1 cellular context compared by ENCODE assay signal in the genomic region with DNA sequence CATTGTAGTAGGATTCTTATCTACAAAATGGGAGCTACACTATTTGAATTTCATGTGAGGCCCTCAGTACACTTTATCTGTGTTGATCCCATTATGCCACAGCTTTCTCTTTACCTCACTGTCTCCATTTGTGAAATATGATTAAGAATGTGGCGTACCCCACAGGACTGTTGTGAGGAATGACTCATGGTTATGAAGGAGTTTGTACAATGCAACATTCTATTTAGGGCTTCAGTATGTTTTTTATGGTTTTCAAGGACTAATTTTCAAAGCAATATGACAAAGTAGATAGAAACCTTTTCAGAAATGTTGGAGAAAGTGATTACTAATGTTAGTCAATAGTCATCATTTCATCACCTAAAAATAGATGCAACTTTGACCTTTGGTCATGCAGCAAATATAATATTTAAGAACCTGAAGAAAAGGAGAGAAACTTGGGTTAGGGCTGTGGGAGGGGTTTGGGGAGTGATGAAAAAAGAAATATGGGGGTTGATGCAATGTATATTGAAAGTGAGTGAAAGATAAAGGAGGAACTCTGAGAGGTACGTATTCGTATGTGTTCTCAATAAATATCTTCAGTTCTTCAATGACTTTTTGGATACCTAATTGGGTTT.
A peak's percentile ranks its signal among the peaks of the same experiment; 100 is the strongest.
TF ChIP-seq lines count a peak whose summit lies in the region.

No MANE protein-coding gene starts in this region.

TF ChIP-seq in GM12878, 131 proteins besides CTCF, POLR2A, EP300 and RAD21 (continued from another document and continues in another):
- peak; percentile 49 for TF ChIP-seq MEF2B (IDR thresholded peaks at IDR 0.05; ENCODE audit: partially characterized antibody, poor library complexity, severe bottlenecking)
- TF ChIP-seq CREB1 (IDR thresholded peaks at IDR 0.05; ENCODE audit: low read depth), result peak; percentile 51; the same call in 1 of the 2 replicates
- TF ChIP-seq GABPA (IDR thresholded peaks at IDR 0.05; ENCODE audit: low read depth), result peak; percentile 23; the same call in 1 of the 2 replicates
- 0 out of 2 replicates have a peak, but pooled peaks have one; percentile 38 for TF ChIP-seq BMI1 (IDR thresholded peaks at IDR 0.05; ENCODE audit: borderline replicate concordance)
- TF ChIP-seq RBBP5 (conservative IDR thresholded peaks at IDR 0.05), result no peak
- peak; percentile 64; the same call in 1 of the 2 replicates for TF ChIP-seq PML (IDR thresholded peaks at IDR 0.05; ENCODE audit: low read length)
- TF ChIP-seq HDAC2 (IDR thresholded peaks at IDR 0.05), result no peak
- TF ChIP-seq, protein P1, sequence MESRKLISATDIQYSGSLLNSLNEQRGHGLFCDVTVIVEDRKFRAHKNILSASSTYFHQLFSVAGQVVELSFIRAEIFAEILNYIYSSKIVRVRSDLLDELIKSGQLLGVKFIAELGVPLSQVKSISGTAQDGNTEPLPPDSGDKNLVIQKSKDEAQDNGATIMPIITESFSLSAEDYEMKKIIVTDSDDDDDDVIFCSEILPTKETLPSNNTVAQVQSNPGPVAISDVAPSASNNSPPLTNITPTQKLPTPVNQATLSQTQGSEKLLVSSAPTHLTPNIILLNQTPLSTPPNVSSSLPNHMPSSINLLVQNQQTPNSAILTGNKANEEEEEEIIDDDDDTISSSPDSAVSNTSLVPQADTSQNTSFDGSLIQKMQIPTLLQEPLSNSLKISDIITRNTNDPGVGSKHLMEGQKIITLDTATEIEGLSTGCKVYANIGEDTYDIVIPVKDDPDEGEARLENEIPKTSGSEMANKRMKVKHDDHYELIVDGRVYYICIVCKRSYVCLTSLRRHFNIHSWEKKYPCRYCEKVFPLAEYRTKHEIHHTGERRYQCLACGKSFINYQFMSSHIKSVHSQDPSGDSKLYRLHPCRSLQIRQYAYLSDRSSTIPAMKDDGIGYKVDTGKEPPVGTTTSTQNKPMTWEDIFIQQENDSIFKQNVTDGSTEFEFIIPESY (IDR thresholded peaks at IDR 0.05), result no peak
- TF ChIP-seq IRF4 (IDR thresholded peaks at IDR 0.05; ENCODE audit: low read depth, low read length), result no peak
- TF ChIP-seq NFIC (IDR thresholded peaks at IDR 0.05; ENCODE audit: low read depth, low read length), result peak; percentile 92; the same call in 1 of the 2 replicates
- no peak for TF ChIP-seq WRNIP1 (IDR thresholded peaks at IDR 0.05; ENCODE audit: borderline replicate concordance, low read depth, low read length)
- TF ChIP-seq TCF7 (IDR thresholded peaks at IDR 0.05; ENCODE audit: borderline replicate concordance), result peak; percentile 67
- TF ChIP-seq SMARCA5 (IDR thresholded peaks at IDR 0.05), result no peak
- TF ChIP-seq SMC3 (IDR thresholded peaks at IDR 0.05; ENCODE audit: borderline replicate concordance, low read length), result no peak
- no peak for TF ChIP-seq HDAC6 (IDR thresholded peaks at IDR 0.05; ENCODE audit: unreplicated experiment)
- peak in 1 of 2 experiments; percentile 49; a peak in 1 of 4 replicates for TF ChIP-seq ETV6 (conservative IDR thresholded peaks at IDR 0.05 in 1 of 2, IDR thresholded peaks at IDR 0.05 in 1 of 2; ENCODE audit: borderline replicate concordance in 1 of 2, low read depth in 1 of 2)
- no peak for TF ChIP-seq SRF (IDR thresholded peaks at IDR 0.05; ENCODE audit: low read depth in 2 of 2, low read length in 2 of 2)
- TF ChIP-seq SP1 (IDR thresholded peaks at IDR 0.05; ENCODE audit: low read depth, low read length), result no peak
- TF ChIP-seq POLR2AphosphoS5 (IDR thresholded peaks at IDR 0.05; ENCODE audit: low read length), result no peak
- no peak for TF ChIP-seq FOXK2 (IDR thresholded peaks at IDR 0.05)
- TF ChIP-seq, protein P2, sequence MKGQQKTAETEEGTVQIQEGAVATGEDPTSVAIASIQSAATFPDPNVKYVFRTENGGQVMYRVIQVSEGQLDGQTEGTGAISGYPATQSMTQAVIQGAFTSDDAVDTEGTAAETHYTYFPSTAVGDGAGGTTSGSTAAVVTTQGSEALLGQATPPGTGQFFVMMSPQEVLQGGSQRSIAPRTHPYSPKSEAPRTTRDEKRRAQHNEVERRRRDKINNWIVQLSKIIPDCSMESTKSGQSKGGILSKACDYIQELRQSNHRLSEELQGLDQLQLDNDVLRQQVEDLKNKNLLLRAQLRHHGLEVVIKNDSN (IDR thresholded peaks at IDR 0.05; ENCODE audit: borderline replicate concordance, extremely low read length, insufficient read depth, low read depth, low read length), result no peak
- TF ChIP-seq PAX8 (IDR thresholded peaks at IDR 0.05), result no peak
- TF ChIP-seq HDGF (IDR thresholded peaks at IDR 0.05), result no peak
- TF ChIP-seq SREBF1 (IDR thresholded peaks at IDR 0.05; ENCODE audit: low read length), result no peak
- TF ChIP-seq STAT3 (IDR thresholded peaks at IDR 0.05; ENCODE audit: low read depth, low read length), result no peak
- TF ChIP-seq, protein P3, sequence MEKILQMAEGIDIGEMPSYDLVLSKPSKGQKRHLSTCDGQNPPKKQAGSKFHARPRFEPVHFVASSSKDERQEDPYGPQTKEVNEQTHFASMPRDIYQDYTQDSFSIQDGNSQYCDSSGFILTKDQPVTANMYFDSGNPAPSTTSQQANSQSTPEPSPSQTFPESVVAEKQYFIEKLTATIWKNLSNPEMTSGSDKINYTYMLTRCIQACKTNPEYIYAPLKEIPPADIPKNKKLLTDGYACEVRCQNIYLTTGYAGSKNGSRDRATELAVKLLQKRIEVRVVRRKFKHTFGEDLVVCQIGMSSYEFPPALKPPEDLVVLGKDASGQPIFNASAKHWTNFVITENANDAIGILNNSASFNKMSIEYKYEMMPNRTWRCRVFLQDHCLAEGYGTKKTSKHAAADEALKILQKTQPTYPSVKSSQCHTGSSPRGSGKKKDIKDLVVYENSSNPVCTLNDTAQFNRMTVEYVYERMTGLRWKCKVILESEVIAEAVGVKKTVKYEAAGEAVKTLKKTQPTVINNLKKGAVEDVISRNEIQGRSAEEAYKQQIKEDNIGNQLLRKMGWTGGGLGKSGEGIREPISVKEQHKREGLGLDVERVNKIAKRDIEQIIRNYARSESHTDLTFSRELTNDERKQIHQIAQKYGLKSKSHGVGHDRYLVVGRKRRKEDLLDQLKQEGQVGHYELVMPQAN (conservative IDR thresholded peaks at IDR 0.05), result no peak
- TF ChIP-seq, protein P4, sequence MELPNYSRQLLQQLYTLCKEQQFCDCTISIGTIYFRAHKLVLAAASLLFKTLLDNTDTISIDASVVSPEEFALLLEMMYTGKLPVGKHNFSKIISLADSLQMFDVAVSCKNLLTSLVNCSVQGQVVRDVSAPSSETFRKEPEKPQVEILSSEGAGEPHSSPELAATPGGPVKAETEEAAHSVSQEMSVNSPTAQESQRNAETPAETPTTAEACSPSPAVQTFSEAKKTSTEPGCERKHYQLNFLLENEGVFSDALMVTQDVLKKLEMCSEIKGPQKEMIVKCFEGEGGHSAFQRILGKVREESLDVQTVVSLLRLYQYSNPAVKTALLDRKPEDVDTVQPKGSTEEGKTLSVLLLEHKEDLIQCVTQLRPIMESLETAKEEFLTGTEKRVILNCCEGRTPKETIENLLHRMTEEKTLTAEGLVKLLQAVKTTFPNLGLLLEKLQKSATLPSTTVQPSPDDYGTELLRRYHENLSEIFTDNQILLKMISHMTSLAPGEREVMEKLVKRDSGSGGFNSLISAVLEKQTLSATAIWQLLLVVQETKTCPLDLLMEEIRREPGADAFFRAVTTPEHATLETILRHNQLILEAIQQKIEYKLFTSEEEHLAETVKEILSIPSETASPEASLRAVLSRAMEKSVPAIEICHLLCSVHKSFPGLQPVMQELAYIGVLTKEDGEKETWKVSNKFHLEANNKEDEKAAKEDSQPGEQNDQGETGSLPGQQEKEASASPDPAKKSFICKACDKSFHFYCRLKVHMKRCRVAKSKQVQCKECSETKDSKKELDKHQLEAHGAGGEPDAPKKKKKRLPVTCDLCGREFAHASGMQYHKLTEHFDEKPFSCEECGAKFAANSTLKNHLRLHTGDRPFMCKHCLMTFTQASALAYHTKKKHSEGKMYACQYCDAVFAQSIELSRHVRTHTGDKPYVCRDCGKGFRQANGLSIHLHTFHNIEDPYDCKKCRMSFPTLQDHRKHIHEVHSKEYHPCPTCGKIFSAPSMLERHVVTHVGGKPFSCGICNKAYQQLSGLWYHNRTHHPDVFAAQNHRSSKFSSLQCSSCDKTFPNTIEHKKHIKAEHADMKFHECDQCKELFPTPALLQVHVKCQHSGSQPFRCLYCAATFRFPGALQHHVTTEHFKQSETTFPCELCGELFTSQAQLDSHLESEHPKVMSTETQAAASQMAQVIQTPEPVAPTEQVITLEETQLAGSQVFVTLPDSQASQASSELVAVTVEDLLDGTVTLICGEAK (IDR thresholded peaks at IDR 0.05; ENCODE audit: borderline replicate concordance), result no peak
- TF ChIP-seq IKZF2 (IDR thresholded peaks at IDR 0.05), result peak in 1 of 2 experiments; percentile 40; a peak in 1 of 4 replicates
- no peak for TF ChIP-seq TCF12 (IDR thresholded peaks at IDR 0.05; ENCODE audit: low read depth, low read length)
- TF ChIP-seq, protein P5, sequence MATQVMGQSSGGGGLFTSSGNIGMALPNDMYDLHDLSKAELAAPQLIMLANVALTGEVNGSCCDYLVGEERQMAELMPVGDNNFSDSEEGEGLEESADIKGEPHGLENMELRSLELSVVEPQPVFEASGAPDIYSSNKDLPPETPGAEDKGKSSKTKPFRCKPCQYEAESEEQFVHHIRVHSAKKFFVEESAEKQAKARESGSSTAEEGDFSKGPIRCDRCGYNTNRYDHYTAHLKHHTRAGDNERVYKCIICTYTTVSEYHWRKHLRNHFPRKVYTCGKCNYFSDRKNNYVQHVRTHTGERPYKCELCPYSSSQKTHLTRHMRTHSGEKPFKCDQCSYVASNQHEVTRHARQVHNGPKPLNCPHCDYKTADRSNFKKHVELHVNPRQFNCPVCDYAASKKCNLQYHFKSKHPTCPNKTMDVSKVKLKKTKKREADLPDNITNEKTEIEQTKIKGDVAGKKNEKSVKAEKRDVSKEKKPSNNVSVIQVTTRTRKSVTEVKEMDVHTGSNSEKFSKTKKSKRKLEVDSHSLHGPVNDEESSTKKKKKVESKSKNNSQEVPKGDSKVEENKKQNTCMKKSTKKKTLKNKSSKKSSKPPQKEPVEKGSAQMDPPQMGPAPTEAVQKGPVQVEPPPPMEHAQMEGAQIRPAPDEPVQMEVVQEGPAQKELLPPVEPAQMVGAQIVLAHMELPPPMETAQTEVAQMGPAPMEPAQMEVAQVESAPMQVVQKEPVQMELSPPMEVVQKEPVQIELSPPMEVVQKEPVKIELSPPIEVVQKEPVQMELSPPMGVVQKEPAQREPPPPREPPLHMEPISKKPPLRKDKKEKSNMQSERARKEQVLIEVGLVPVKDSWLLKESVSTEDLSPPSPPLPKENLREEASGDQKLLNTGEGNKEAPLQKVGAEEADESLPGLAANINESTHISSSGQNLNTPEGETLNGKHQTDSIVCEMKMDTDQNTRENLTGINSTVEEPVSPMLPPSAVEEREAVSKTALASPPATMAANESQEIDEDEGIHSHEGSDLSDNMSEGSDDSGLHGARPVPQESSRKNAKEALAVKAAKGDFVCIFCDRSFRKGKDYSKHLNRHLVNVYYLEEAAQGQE (IDR thresholded peaks at IDR 0.05; ENCODE audit: low read depth, low read length), result no peak
- no peak for TF ChIP-seq ESRRA (IDR thresholded peaks at IDR 0.05; ENCODE audit: low read length)
- no peak for TF ChIP-seq BCL11A (IDR thresholded peaks at IDR 0.05; ENCODE audit: low read depth, low read length)
- TF ChIP-seq ASH2L (IDR thresholded peaks at IDR 0.05; ENCODE audit: borderline replicate concordance, low read depth), result no peak
- TF ChIP-seq, protein P6, sequence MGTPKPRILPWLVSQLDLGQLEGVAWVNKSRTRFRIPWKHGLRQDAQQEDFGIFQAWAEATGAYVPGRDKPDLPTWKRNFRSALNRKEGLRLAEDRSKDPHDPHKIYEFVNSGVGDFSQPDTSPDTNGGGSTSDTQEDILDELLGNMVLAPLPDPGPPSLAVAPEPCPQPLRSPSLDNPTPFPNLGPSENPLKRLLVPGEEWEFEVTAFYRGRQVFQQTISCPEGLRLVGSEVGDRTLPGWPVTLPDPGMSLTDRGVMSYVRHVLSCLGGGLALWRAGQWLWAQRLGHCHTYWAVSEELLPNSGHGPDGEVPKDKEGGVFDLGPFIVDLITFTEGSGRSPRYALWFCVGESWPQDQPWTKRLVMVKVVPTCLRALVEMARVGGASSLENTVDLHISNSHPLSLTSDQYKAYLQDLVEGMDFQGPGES (IDR thresholded peaks at IDR 0.05), result no peak
- peak; percentile 18; the same call in 1 of the 2 replicates for TF ChIP-seq ATF7 (IDR thresholded peaks at IDR 0.05; ENCODE audit: low read depth)
- TF ChIP-seq PAX5 (IDR thresholded peaks at IDR 0.05; ENCODE audit: borderline replicate concordance, low read depth, low read length), result no peak
- TF ChIP-seq KDM1A (IDR thresholded peaks at IDR 0.05; ENCODE audit: borderline replicate concordance), result no peak
- TF ChIP-seq RFX5 (IDR thresholded peaks at IDR 0.05; ENCODE audit: low read depth, low read length), result no peak
- TF ChIP-seq IKZF1 (conservative IDR thresholded peaks at IDR 0.05), result peak; percentile 37
- peak; percentile 71 for TF ChIP-seq CREM (IDR thresholded peaks at IDR 0.05; ENCODE audit: low read depth)
- TF ChIP-seq, protein P7, sequence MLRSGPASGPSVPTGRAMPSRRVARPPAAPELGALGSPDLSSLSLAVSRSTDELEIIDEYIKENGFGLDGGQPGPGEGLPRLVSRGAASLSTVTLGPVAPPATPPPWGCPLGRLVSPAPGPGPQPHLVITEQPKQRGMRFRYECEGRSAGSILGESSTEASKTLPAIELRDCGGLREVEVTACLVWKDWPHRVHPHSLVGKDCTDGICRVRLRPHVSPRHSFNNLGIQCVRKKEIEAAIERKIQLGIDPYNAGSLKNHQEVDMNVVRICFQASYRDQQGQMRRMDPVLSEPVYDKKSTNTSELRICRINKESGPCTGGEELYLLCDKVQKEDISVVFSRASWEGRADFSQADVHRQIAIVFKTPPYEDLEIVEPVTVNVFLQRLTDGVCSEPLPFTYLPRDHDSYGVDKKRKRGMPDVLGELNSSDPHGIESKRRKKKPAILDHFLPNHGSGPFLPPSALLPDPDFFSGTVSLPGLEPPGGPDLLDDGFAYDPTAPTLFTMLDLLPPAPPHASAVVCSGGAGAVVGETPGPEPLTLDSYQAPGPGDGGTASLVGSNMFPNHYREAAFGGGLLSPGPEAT (IDR thresholded peaks at IDR 0.05; ENCODE audit: low read depth), result no peak
- no peak for TF ChIP-seq ZZZ3 (IDR thresholded peaks at IDR 0.05; ENCODE audit: control insufficient read depth, insufficient read length, low read depth)
- TF ChIP-seq RAD51 (IDR thresholded peaks at IDR 0.05), result no peak
- peak; percentile 29; the same call in 1 of the 2 replicates for TF ChIP-seq CBFB (IDR thresholded peaks at IDR 0.05; ENCODE audit: low read depth)
- peak; percentile 85 for TF ChIP-seq RUNX3 (IDR thresholded peaks at IDR 0.05; ENCODE audit: low read length)
